Comparison of ENCODE assay signal across 13 cellular contexts in the genomic region with DNA sequence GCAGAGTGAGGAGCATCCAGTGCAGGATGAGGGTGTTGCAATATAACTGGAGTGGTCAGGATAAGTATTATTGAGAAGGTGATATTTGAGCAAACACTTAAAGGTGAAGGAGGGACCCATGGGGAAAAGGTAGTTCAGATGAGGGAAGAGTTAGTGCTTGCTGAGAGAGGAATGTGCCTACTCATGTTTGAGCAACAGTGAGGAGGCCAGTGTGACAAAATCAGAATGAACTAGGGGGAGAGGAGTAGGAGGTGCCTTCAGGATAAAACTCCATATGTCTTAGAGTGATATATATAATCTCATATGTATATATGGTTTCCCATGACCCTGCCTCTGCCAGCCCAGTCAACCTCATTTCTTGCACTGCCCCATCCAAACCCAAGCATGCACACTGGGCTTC. TPM values are rescaled to one million over a fixed set of nuclear protein-coding genes. Genes with fewer than 3 reads are reported as not detected.
A peak's percentile ranks its signal among the peaks of the same experiment; 100 is the strongest.
DNase-seq lines count a peak whose midpoint lies in the region; ATAC-seq and TF ChIP-seq lines count a peak whose summit lies in the region.
"Had no signal": no experiment of that assay in that cellular context is flagged by ENCODE, and none has a peak within 500 bp of the region (broad histone marks: within the 10 kb centered on the region; RNA-seq: fewer than 3 reads in every experiment).

No MANE protein-coding gene starts in this region.

- no peak overlapping the region for H2AFZ ChIP-seq in IMR-90 (replicated peaks; ENCODE audit: low read length, poor library complexity)

- no peak overlapping the region for H3K9ac ChIP-seq in IMR-90 (ENCODE audit: low read depth, low read length)

- H3K14ac ChIP-seq in IMR-90 (replicated peaks; ENCODE audit: low read depth, low read length), result no peak overlapping the region

- H2BK120ac ChIP-seq in IMR-90 (ENCODE audit: low read depth, low read length), result no peak overlapping the region

- H3K18ac ChIP-seq in IMR-90 (ENCODE audit: low read depth, low read length), result no peak overlapping the region

- in situ Hi-C loops in IMR-90 (cut with MboI; ENCODE audit: low sequenced_read_pairs), result loop anchor here (10.0 kb wide), 1 partner anchor 53 kb away; no protein-coding TSS in a partner anchor

- H3K27me3 ChIP-seq in IMR-90 (ENCODE audit: control insufficient read depth, insufficient read depth, low read length) (peaks cover 3% of the 10 kb centered on the region), right atrium auricular region (no peaks in the 10 kb centered on the region)
- H3K27me3 ChIP-seq: adrenal gland, testis had no signal

- H2BK20ac ChIP-seq in IMR-90 (ENCODE audit: low read depth, low read length), result 0 out of 2 replicates have a peak overlapping the region, but pooled peaks have one; percentile 18

- H4K20me1 ChIP-seq in IMR-90 (ENCODE audit: insufficient read depth, low read length), result no peaks in the 10 kb centered on the region

- H2BK15ac ChIP-seq in IMR-90 (ENCODE audit: low read depth, low read length), result no peak overlapping the region

- no peak overlapping the region for H3K4me3 ChIP-seq in IMR-90 (ENCODE audit: insufficient read depth, low read depth, low read length)
- H3K4me3 ChIP-seq in right atrium auricular region, result no peak overlapping the region
- H3K4me3 ChIP-seq: adrenal gland, prostate gland, testis had no signal

- intact Hi-C loops in IMR-90 (cut with micrococcal nuclease), result loop anchor here (1.0 to 5.0 kb wide), 2 partner anchors 60 to 629 kb away; no protein-coding TSS in a partner anchor

- H3K4me1 ChIP-seq in IMR-90 (ENCODE audit: control insufficient read depth, insufficient read depth, low read length), result 0 out of 2 replicates have a peak, but pooled peaks cover 2% of the 10 kb centered on the region
- H3K4me1 ChIP-seq in right atrium auricular region, result peaks cover 0 to 12% of the 10 kb centered on the region in 2 donors
- H3K4me1 ChIP-seq: adrenal gland, prostate gland, testis had no signal

- H3K27ac Mint-ChIP-seq in activated naive CD4-positive, alpha-beta T cell treated with anti-CD3 and anti-CD28 coated beads, Interleukin-2, amount 50 U/mL, for 72 hours, result no peak overlapping the region
- H3K27ac Mint-ChIP-seq: activated CD8-positive, alpha-beta T cell treated with anti-CD3 and anti-CD28 coated beads, Interleukin-2, amount 10 ng/mL, durations not matched to agents 7 days and 5 days; effector memory CD8-positive, alpha-beta T cell had no signal

- CTCF ChIA-PET in IMR-90 (lab: Yijun Ruan, JAX), result interaction anchor here (1.0 to 2.2 kb wide), 11 partner anchors 9 to 157 kb away, joined by 3 to 43 read pairs (median 5); no protein-coding TSS in a partner anchor

- H2AK5ac ChIP-seq in IMR-90 (ENCODE audit: low read depth, low read length), result no peak overlapping the region

- H3K36me3 ChIP-seq in IMR-90 (ENCODE audit: control insufficient read depth, insufficient read depth, low read length), result no peaks in the 10 kb centered on the region
- H3K36me3 ChIP-seq in right atrium auricular region, result no peaks in the 10 kb centered on the region
- H3K36me3 ChIP-seq: adrenal gland, prostate gland had no signal

- H3K9me3 Mint-ChIP-seq in activated naive CD4-positive, alpha-beta T cell treated with anti-CD3 and anti-CD28 coated beads, Interleukin-2, amount 50 U/mL, for 72 hours, result no peaks in the 10 kb centered on the region
- H3K9me3 Mint-ChIP-seq: effector memory CD8-positive, alpha-beta T cell had no signal

- H3K27ac ChIP-seq in IMR-90 (ENCODE audit: insufficient read depth, low read length) (no peak overlapping the region), right atrium auricular region (peak overlapping the region; percentile 56 to 80)
- H3K27ac ChIP-seq: adrenal gland, prostate gland, testis had no signal

- H3K36me3 Mint-ChIP-seq in activated naive CD4-positive, alpha-beta T cell treated with anti-CD3 and anti-CD28 coated beads, Interleukin-2, amount 50 U/mL, for 72 hours, result no peaks in the 10 kb centered on the region

- H4K91ac ChIP-seq in IMR-90 (ENCODE audit: insufficient read depth, low read depth, low read length), result no peak overlapping the region

- H3K79me1 ChIP-seq in IMR-90 (ENCODE audit: low read depth in 1 of 2, low read length in 2 of 2), result no peaks in the 10 kb centered on the region

- dilution Hi-C loops in IMR-90 (cut with HindIII; ENCODE audit: low sequenced_read_pairs, unreplicated experiment), result no loop called here

- TF ChIP-seq RAD21 in IMR-90 (IDR thresholded peaks at IDR 0.05; ENCODE audit: low read length), result no peak

- TF ChIP-seq POLR2A in IMR-90 (IDR thresholded peaks at IDR 0.05; ENCODE audit: low read depth, low read length), result no peak

- H2BK5ac ChIP-seq in IMR-90 (ENCODE audit: low read depth, low read length, poor library complexity, severe bottlenecking), result no peak overlapping the region

- H3K9me1 ChIP-seq in IMR-90 (ENCODE audit: insufficient read depth, low read length), result no peaks in the 10 kb centered on the region; the same call in 1 of the 2 replicates

- H3K9me3 ChIP-seq in IMR-90 (ENCODE audit: control insufficient read depth, insufficient read depth, low read length), result no peaks in the 10 kb centered on the region
- no peaks in the 10 kb centered on the region for H3K9me3 ChIP-seq in right atrium auricular region
- H3K9me3 ChIP-seq: adrenal gland, prostate gland, testis had no signal

- H4K5ac ChIP-seq in IMR-90 (ENCODE audit: low read depth, low read length), result no peak overlapping the region

- DNase-seq in IMR-90, result peak; percentile 43
- DNase-seq in amniotic epithelial cell (ENCODE audit: low read depth), result peak; percentile 24
- no peak for DNase-seq in right atrium auricular region (ENCODE audit: low spot score)
- peak; percentile 15 for DNase-seq in renal cortical epithelial cell (ENCODE audit: low read depth)
- no peak for DNase-seq in activated naive CD4-positive, alpha-beta T cell treated with anti-CD3 and anti-CD28 coated beads, Interleukin-2, amount 50 U/mL, for 72 hours (ENCODE audit: low spot score in 2 of 2)
- no peak for DNase-seq in EL
- DNase-seq: activated CD8-positive, alpha-beta T cell treated with anti-CD3 and anti-CD28 coated beads, Interleukin-2, amount 10 ng/mL, durations not matched to agents 7 days and 5 days; adrenal gland; effector memory CD8-positive, alpha-beta T cell; NCI-H1436 treated with DMSO at 0.1 percent for 48 hours; testis had no signal

- no peak overlapping the region for H4K8ac ChIP-seq in IMR-90 (ENCODE audit: low read depth in 2 of 2, low read length in 2 of 2)

- no peak overlapping the region for H3K56ac ChIP-seq in IMR-90 (ENCODE audit: extremely low read depth, insufficient read depth, low read length)

- no peak overlapping the region for H3K4me2 ChIP-seq in IMR-90 (ENCODE audit: low read depth, low read length)

- no peak overlapping the region for H3K23ac ChIP-seq in IMR-90 (ENCODE audit: low read depth, low read length)

- no peak overlapping the region for H2AK9ac ChIP-seq in IMR-90 (replicated peaks; ENCODE audit: low read depth, low read length, poor library complexity)

- POLR2A ChIA-PET in IMR-90 (lab: Charles Lee; ENCODE audit: unreplicated experiment), result no interaction called here

- BruUV-seq in IMR-90 (replicated peaks; lab: Mats Ljungman, UMichigan), result no TSS peak

- TF ChIP-seq CTCF in IMR-90 (conservative IDR thresholded peaks at IDR 0.05; ENCODE audit: low read depth, low read length), result no peak
- TF ChIP-seq CTCF in right atrium auricular region (IDR thresholded peaks at IDR 0.05), result no peak

- ATAC-seq in IMR-90 (ENCODE audit: low read depth), result peak; percentile 61
- ATAC-seq in GM18907 (IDR thresholded peaks at IDR 0.05; ENCODE audit: unreplicated experiment), result no peak
- ATAC-seq in activated naive CD4-positive, alpha-beta T cell treated with anti-CD3 and anti-CD28 coated beads, Interleukin-2, amount 50 U/mL, for 72 hours, result no peak
- ATAC-seq: activated CD8-positive, alpha-beta T cell treated with anti-CD3 and anti-CD28 coated beads, Interleukin-2, amount 10 ng/mL, durations not matched to agents 7 days and 5 days had no signal

- H3K4ac ChIP-seq in IMR-90 (ENCODE audit: low read depth, low read length), result no peak overlapping the region

TF ChIP-seq in IMR-90, 13 proteins besides CTCF, POLR2A, EP300 and RAD21:
- TF ChIP-seq MAZ (IDR thresholded peaks at IDR 0.05; ENCODE audit: borderline replicate concordance, low read depth, low read length) (no peak), FOS (IDR thresholded peaks at IDR 0.05; ENCODE audit: low read depth, low read length) (no peak), RCOR1 (IDR thresholded peaks at IDR 0.05; ENCODE audit: insufficient replicate concordance, low read length) (no peak), NFE2L2 (IDR thresholded peaks at IDR 0.05; ENCODE audit: low read depth, low read length) (peak; percentile 75; the same call in 1 of the 2 replicates), BHLHE40 (IDR thresholded peaks at IDR 0.05; ENCODE audit: low read depth, low read length) (no peak), SMC3 (IDR thresholded peaks at IDR 0.05; ENCODE audit: low read depth, low read length) (no peak), CEBPB (IDR thresholded peaks at IDR 0.05; ENCODE audit: low read depth, low read length) (peak; percentile 63; the same call in 1 of the 2 replicates)
- TF ChIP-seq, protein P1, sequence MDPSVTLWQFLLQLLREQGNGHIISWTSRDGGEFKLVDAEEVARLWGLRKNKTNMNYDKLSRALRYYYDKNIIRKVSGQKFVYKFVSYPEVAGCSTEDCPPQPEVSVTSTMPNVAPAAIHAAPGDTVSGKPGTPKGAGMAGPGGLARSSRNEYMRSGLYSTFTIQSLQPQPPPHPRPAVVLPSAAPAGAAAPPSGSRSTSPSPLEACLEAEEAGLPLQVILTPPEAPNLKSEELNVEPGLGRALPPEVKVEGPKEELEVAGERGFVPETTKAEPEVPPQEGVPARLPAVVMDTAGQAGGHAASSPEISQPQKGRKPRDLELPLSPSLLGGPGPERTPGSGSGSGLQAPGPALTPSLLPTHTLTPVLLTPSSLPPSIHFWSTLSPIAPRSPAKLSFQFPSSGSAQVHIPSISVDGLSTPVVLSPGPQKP (IDR thresholded peaks at IDR 0.05; ENCODE audit: borderline replicate concordance, low read depth, low read length), result no peak

RNA-seq across cellular contexts. Expression of a gene that starts 6.3 kb away (rescaled TPM):
- total RNA-seq in IMR-90 (2012; rRNA removed) (1.7 and 2.0 TPM in 2 replicates), right atrium auricular region (10 to 100 TPM in 1 of 2 donors, 1 to 10 TPM in 1; 4.8 to 10.9 TPM), renal cortical epithelial cell (1.2 and 7.1 TPM in 2 replicates)
- polyA plus RNA-seq in IMR-90 (2012; rRNA removed), result 4.1 and 5.1 TPM in 2 replicates
- 2.1 and 2.9 TPM in 2 replicates for polyA plus RNA-seq in IMR-90 (2012; cell fraction: cytosol; rRNA removed)
- polyA plus RNA-seq in IMR-90 (2012; cell fraction: nucleus; rRNA removed; ENCODE audit: low replicate concordance), result 19.8 and 36.5 TPM in 2 replicates
- 1 to 10 TPM in 1 of 2 donors, under 1 TPM in 1; 0.29 to 1.5 TPM for total RNA-seq in activated naive CD4-positive, alpha-beta T cell treated with anti-CD3 and anti-CD28 coated beads, Interleukin-2, amount 50 U/mL, for 72 hours

Comparison
In these comparisons a context has a peak if more than half of its experiments do, and no peak if none do; other contexts are left out.
1. DNase-seq: peak in IMR-90 (single experiment), amniotic epithelial cell (single experiment) and renal cortical epithelial cell (single experiment); none in right atrium auricular region (single experiment), activated naive CD4-positive, alpha-beta T cell treated with anti-CD3 and anti-CD28 coated beads, Interleukin-2, amount 50 U/mL, for 72 hours (0 of 2) and EL (single experiment).